In the genomic region with DNA sequence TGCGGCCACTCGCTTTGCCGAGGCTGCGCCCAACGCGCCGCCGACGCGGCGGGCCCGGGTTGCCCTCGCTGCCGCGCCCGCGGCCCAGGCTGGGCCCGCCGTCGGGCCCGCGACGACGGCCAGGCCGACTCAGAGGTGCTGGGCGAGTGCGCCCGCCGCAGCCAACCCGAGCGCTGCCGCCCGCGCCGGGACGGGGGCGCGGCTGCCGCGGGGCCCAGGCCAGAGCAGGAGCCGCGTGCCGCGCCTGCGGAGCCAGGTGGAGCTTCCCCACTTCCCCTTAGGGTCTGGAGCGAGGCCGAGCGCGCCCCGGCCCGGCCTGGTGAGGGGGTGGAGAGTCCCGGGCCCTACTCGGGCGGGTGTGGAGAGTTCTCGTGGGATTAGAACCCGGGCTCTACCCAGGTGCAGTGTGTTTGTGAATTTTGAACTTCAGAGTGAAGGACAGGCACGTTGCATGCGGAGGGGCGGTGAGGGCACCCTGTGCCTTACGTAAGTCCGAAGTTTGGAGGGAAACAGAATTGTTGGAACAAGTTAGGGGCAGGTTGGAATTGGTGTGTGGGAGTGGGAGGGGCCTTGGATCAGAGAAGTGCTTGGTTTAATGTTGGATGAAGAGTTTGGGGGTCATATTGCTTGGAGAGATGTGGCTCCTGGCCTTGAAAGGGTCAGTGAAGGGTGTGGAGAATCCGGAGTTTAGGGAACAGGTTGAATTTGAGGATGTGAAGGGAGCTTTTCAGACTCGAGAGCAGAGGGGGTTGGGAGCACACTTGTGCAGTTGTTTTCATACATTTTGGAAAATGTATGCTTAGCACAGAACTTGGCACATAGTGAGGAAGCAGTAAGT, we compare ENCODE assay signal across 8 cellular contexts. TPM values are rescaled to one million over a fixed set of nuclear protein-coding genes. Genes with fewer than 3 reads are reported as not detected.
A peak's percentile ranks its signal among the peaks of the same experiment; 100 is the strongest.
DNase-seq lines count a peak whose midpoint lies in the region; TF ChIP-seq lines count a peak whose summit lies in the region.

No MANE protein-coding gene starts in this region.

- TF ChIP-seq CTCF in WI38 (IDR thresholded peaks at IDR 0.05; ENCODE audit: low read depth, low read length), result no peak

- H3K9me3 ChIP-seq in HAP-1, result 0 out of 2 replicates have a peak, but pooled peaks cover 3% of the 10 kb centered on the region

- peak overlapping the region; percentile 82 for H3K4me3 ChIP-seq in HAP-1
- peak overlapping the region; percentile 73 for H3K4me3 ChIP-seq in WI38 (ENCODE audit: low read depth, low read length)

- in situ Hi-C loops in HAP-1 (cut with MboI; ENCODE audit: low sequenced_read_pairs), result no loop called here

- no peaks in the 10 kb centered on the region for H3K36me3 ChIP-seq in HAP-1 (replicated peaks)

- DNase-seq in DMS153 (lab: John Stamatoyannopoulos, UW), result peak; percentile 34
- DNase-seq in DMS153 treated with DMSO at 0.1 percent for 48 hours (lab: John Stamatoyannopoulos, UW; ENCODE audit: unreplicated experiment), result no peak
- DNase-seq in HAP-1 (ENCODE audit: low spot score in 2 of 2), result peak; percentile 65 to 76
- DNase-seq in M059J (ENCODE audit: low read depth), result peak; percentile 54
- peak; percentile 60 for DNase-seq in cerebellum (ENCODE audit: low spot score)
- peak; percentile 84 for DNase-seq in left kidney (ENCODE audit: low read depth, low spot score)
- DNase-seq in stimulated activated CD4-positive, alpha-beta T cell treated with anti-CD3 and anti-CD28 coated beads, Interleukin-4, amount 100 ng/mL, for 24 hours, result peak; percentile 43

- H3K27me3 ChIP-seq in HAP-1 (ENCODE audit: low read depth), result no peaks in the 10 kb centered on the region

- peaks cover 15% of the 10 kb centered on the region for H3K4me1 ChIP-seq in HAP-1

RNA-seq across cellular contexts. Expression of gene RNF169, which starts 0.7 kb away (rescaled TPM):
- 12.9 and 16.9 TPM in 2 replicates for total RNA-seq in M059J (2014; rRNA removed; shearing (Covaris generic))
- 31.9 TPM for total RNA-seq in cerebellum

RNA-seq across cellular contexts. Expression of gene CHRDL2, which starts 18.1 kb away (rescaled TPM):
- total RNA-seq in M059J (2014; rRNA removed; shearing (Covaris generic)), result not detected in 2 replicates
- total RNA-seq in cerebellum, result not detected
